Comparison of ENCODE assay signal across 14 cellular contexts in the genomic region with DNA sequence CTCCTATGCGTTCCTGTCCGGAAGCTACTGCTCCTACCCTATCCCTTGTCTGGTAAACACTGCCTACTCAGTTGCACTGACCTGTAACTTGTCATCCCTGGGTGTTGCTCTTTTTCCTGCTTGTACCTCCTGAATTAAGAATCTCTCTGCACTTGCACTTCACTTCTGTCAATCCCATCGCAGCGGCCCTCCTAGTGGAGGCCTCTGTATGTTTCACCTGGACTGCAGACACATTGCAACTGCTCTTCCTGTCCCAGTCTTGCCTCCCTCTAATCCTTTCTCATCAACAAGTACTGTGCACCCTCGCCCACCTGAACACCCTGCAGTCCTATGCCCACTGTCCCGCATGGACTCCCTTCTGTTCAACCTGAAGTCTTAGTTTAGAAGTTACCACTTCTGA.
"Had no signal": no experiment of that assay in that cellular context is flagged by ENCODE, and none has a peak within 500 bp of the region (broad histone marks: within the 10 kb centered on the region; RNA-seq: fewer than 3 reads in every experiment).

No MANE protein-coding gene starts in this region.

- ATAC-seq: gastrocnemius medialis, heart right ventricle, left colon, lower lobe of right lung, pancreas had no signal

- DNase-seq: activated CD4-positive, alpha-beta T cell treated with anti-CD3 and anti-CD28 coated beads, Interleukin-2, amount 50 U/mL, for 48 hours; activated CD4-positive, CD25-positive, alpha-beta regulatory T cell; activated CD8-positive, alpha-beta memory T cell treated with anti-CD3 and anti-CD28 coated beads, Interleukin-2, amount 50 U/mL, for 4 hours; dorsolateral prefrontal cortex; erythroblast; gastrocnemius medialis; heart right ventricle; left colon; lower lobe of right lung; pancreas; SHP77; stimulated activated CD4-positive, alpha-beta T cell treated with anti-CD3 and anti-CD28 coated beads, Interleukin-12 subunit alpha, Interleukin-12 subunit beta, amount 100 ng/mL, for 4 hours; stimulated activated CD4-positive, alpha-beta T cell treated with anti-CD3 and anti-CD28 coated beads, Interleukin-2, amount 100 ng/mL, for 24 hours; thyroid gland had no signal
